17 cellular contexts compared by ENCODE assay signal in genomic region chr9:136197930-136198604, GRCh38. TPM values are rescaled to one million over a fixed set of nuclear protein-coding genes. Genes with fewer than 3 reads are reported as not detected.
"Had no signal": no experiment of that assay in that cellular context is flagged by ENCODE, and none has a peak within 500 bp of the region (broad histone marks: within the 10 kb centered on the region; RNA-seq: fewer than 3 reads in every experiment).

No MANE protein-coding gene starts in this region.

- H3K9me3 ChIP-seq: neutrophil, right atrium auricular region had no signal

- H3K4me3 ChIP-seq: coronary artery, right atrium auricular region had no signal

- H3K27ac ChIP-seq: coronary artery, neutrophil, right atrium auricular region had no signal

- ATAC-seq: activated CD4-positive, alpha-beta T cell treated with anti-CD3 and anti-CD28 coated beads for 36 hours; activated CD8-positive, alpha-beta T cell treated with anti-CD3 and anti-CD28 coated beads, Interleukin-2, amount 10 ng/mL, durations not matched to agents 7 days and 5 days had no signal

- H3K36me3 ChIP-seq: neutrophil, right atrium auricular region had no signal

- FAIRE-seq: small intestine had no signal

- DNase-seq: activated CD4-positive, alpha-beta T cell treated with anti-CD3 and anti-CD28 coated beads for 36 hours; activated CD8-positive, alpha-beta T cell treated with anti-CD3 and anti-CD28 coated beads, Interleukin-2, amount 10 ng/mL, durations not matched to agents 7 days and 5 days; activated naive CD4-positive, alpha-beta T cell; effector CD4-positive, alpha-beta T cell; foreskin melanocyte; head of caudate nucleus; posterior cingulate gyrus; small intestine; T-helper 9 cell had no signal

RNA-seq across cellular contexts. Expression of gene LHX3, which starts 6.9 kb away (rescaled TPM):
- total RNA-seq: activated CD4-positive, alpha-beta T cell treated with anti-CD3 and anti-CD28 coated beads for 36 hours; activated T-helper 1 cell treated with anti-CD3 and anti-CD28 coated beads, Interleukin-12 subunit alpha, Interleukin-12 subunit beta, Interleukin-2, Interleukin-4 antibody, amounts not matched to agents 30 ng/mL and 10 ng/mL and 1 ng/mL, durations not matched to agents 14 hours and 24 hours and 36 hours; cardiac septum; mesothelial cell of epicardium; myocyte; urinary bladder had no signal
- polyA plus RNA-seq: small intestine, urinary bladder had no signal
